1 cellular context compared by ENCODE assay signal in the genomic region with DNA sequence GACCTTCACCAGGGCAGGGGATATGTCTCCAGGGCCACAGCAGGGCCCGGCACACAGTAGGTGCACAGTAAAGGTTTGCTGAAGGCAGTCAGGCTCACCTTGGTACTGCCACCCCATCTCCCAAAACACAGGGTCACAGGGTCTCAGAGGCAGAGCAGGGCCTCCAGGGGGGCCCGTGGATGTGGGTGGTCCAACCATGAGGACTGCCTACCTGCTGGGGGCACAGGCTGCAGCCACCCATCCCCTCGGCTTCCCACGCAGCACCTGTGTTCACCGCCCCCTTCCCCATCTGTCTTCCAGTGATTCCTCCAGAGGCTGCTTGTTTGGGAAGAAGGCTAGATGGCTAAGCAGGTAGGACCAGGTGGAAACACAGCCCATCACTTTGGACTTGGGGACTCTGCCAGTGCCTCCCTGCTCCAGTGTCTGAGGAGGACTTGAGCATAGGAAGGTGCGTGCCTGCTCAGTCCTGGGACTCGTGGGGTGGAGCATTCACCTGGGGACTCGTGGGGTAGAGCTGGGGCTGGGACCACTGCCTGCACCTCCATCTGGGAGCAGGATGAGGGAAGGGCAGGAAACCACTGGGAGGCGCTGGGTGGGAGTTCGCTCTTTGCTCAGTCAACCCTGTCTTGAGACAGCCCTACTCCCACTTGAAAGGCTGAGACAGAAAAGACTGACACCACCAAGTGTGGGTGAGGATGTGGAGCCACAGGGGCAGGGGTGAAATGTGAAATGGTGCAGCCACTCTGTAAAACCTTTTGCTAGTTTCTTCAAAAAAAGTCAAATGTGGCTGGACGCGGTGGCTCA.
TF ChIP-seq lines count a peak whose summit lies in the region.

No MANE protein-coding gene starts in this region.

TF ChIP-seq in HCT116, 20 proteins besides CTCF, POLR2A, EP300 and RAD21 (continued from another document):
- TF ChIP-seq ZNF274 (IDR thresholded peaks at IDR 0.05; ENCODE audit: low read depth, low read length) (no peak), JUND (IDR thresholded peaks at IDR 0.05) (no peak)
